Comparison of ENCODE assay signal across 8 cellular contexts in the genomic region with DNA sequence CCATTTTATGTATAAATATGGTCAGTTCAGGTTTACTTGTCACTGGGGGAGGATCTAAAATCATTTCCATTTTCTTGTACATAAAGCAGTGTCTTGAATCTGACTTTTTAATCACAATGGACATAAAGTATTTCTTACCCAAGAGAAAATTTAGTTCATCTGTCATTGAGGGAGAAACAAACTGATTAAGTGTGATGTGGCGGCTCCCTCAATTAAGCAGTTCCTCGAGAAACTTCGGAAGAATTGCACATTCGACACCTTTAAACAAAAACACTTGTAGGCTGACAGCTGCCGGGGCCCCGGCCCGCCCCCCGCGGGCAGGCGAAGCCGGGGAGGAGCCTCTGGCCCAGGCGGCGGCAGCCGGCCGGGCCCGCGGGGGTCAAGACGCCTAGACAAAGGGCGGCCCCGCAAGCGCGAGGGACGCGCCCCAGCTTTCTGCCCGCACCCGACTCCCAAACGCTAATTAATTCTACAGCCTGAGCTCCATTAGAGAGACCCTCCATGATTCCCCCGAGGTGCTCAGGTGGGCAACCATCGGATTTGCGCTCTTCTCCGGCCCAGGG. TPM values are rescaled to one million over a fixed set of nuclear protein-coding genes. Genes with fewer than 3 reads are reported as not detected.
DNase-seq lines count a peak whose midpoint lies in the region; ATAC-seq, FAIRE-seq and TF ChIP-seq lines count a peak whose summit lies in the region.

No MANE protein-coding gene starts in this region.

- ATAC-seq in T-helper 17 cell (no peak), gastroesophageal sphincter (no peak), pancreas (peak; percentile 13 to 34 (median 25)), HG03342 (IDR thresholded peaks at IDR 0.05; ENCODE audit: unreplicated experiment) (no peak), omental fat pad (ENCODE audit: low FRiP score) (no peak)

- no peak overlapping the region for H3K27ac Mint-ChIP-seq in T-helper 17 cell

- H3K4me1 ChIP-seq in ES-I3 (ENCODE audit: insufficient read depth, low read length) (no peaks in the 10 kb centered on the region), gastroesophageal sphincter (peaks cover 0 to 26% (median 5%) of the 10 kb centered on the region in 3 donors), pancreas (no peaks in the 10 kb centered on the region)

- H3K9me3 ChIP-seq in ES-I3 (ENCODE audit: control insufficient read depth, insufficient read depth, low read length) (peaks cover 18% of the 10 kb centered on the region; the same call in 1 of the 2 replicates), T-helper 17 cell (ENCODE audit: control insufficient read depth, low read length, poor library complexity, severe bottlenecking) (peaks cover 3% of the 10 kb centered on the region), gastroesophageal sphincter (no peaks in the 10 kb centered on the region), pancreas (no peaks in the 10 kb centered on the region)

- peaks cover 81% of the 10 kb centered on the region for H3K27me3 Mint-ChIP-seq in T-helper 17 cell

- H3K27ac ChIP-seq in gastroesophageal sphincter (peak overlapping the region in 3 of 4 donors; percentile 65 to 77 (median 72)), pancreas (peak overlapping the region in 3 of 4 donors; percentile 58 to 72 (median 69))

- H3K27me3 ChIP-seq in gastroesophageal sphincter (peaks cover 55% of the 10 kb centered on the region), pancreas (peaks cover 0 to 6% (median 0%) of the 10 kb centered on the region in 4 donors)

- TF ChIP-seq EP300 in gastroesophageal sphincter (IDR thresholded peaks at IDR 0.05) = no peak

- DNase-seq in HFF-Myc (ENCODE audit: extremely low read depth, low read depth) (no peak), T-helper 17 cell (no peak), pancreas (peak in 3 of 6 donors; percentile 15 to 69 (median 19)), NK-92 (lab: John Stamatoyannopoulos, UW; ENCODE audit: unreplicated experiment) (no peak), omental fat pad (ENCODE audit: low spot score) (no peak)

- TF ChIP-seq CTCF in HFF-Myc (IDR thresholded peaks at IDR 0.05; ENCODE audit: low read depth, low read length, missing control alignments) = no peak
- no peak for TF ChIP-seq CTCF in gastroesophageal sphincter (IDR thresholded peaks at IDR 0.05)
- TF ChIP-seq CTCF in pancreas (IDR thresholded peaks at IDR 0.05) = no peak
- no peak for TF ChIP-seq CTCF in omental fat pad (IDR thresholded peaks at IDR 0.05)

- no peaks in the 10 kb centered on the region for H3K4me1 Mint-ChIP-seq in T-helper 17 cell

- H3K9ac ChIP-seq in ES-I3 (ENCODE audit: low read depth, low read length) = peak overlapping the region; percentile 80

- H3K36me3 ChIP-seq in ES-I3 (ENCODE audit: insufficient read depth, low read length) = no peaks in the 10 kb centered on the region; the same call in 1 of the 2 replicates
- H3K36me3 ChIP-seq in gastroesophageal sphincter = no peaks in the 10 kb centered on the region
- no peaks in the 10 kb centered on the region for H3K36me3 ChIP-seq in pancreas

- no peak for FAIRE-seq in pancreas (lab: Jason Lieb, UNC)

- H3K36me3 Mint-ChIP-seq in T-helper 17 cell (ENCODE audit: low read depth) = peaks cover 5% of the 10 kb centered on the region

- WGBS in gastroesophageal sphincter (ENCODE audit: low coverage in 1 of 2), 2 donors = 4 to 7% methylated on average over 4 to 6 of the region's 31 CpGs
- WGBS in pancreas, 2 donors = 0 to 2% methylated on average over 26 to 31 of the region's 31 CpGs

- no peak for TF ChIP-seq POLR2A in gastroesophageal sphincter (IDR thresholded peaks at IDR 0.05)

- intact Hi-C loops in pancreas (cut with DNase I) = no loop called here

- H3K4me3 Mint-ChIP-seq in T-helper 17 cell = peak overlapping the region; percentile 85

- H3K4me3 ChIP-seq in HFF-Myc (replicated peaks; ENCODE audit: low read depth, low read length) (peak overlapping the region; percentile 68), gastroesophageal sphincter (peak overlapping the region; percentile 59 to 89), pancreas (peak overlapping the region; percentile 79 to 97 (median 85))

RNA-seq across cellular contexts. Expression of a gene that starts 0.8 kb away (rescaled TPM):
- total RNA-seq in T-helper 17 cell (under 1 TPM in 1 of 2 donors, not detected in 1; 0.40 TPM), gastroesophageal sphincter (1 to 10 TPM in 3 of 4 donors, under 1 TPM in 1; 0.81 to 9.7 (median 2.7) TPM), pancreas (1 to 10 TPM in 4 of 6 donors, under 1 TPM in 2; 0.83 to 2.1 (median 1.2) TPM), omental fat pad (1 to 10 TPM in 1 of 4 donors, under 1 TPM in 3; 0.46 to 1.9 (median 0.71) TPM)
- polyA plus RNA-seq in pancreas = under 1 TPM; 0.52 to 0.61 TPM

Comparison
In these comparisons a context has a peak if more than half of its experiments do, and no peak if none do; other contexts are left out.
1. ATAC-seq: peak in pancreas (4 of 4); none in T-helper 17 cell (single experiment), gastroesophageal sphincter (single experiment), HG03342 (single experiment) and omental fat pad (single experiment).
2. Peak in every context shown above with its lines, with median percentiles within 50 percentile points of each other: H3K4me3 ChIP-seq.